ENCODE assay signal across 32 cellular contexts in genomic region chr11:109035261-109035660, GRCh38.
"Had no signal": no experiment of that assay in that cellular context is flagged by ENCODE, and none has a peak within 500 bp of the region (broad histone marks: within the 10 kb centered on the region; RNA-seq: fewer than 3 reads in every experiment).

No MANE protein-coding gene starts in this region.

- H3K9me3 Mint-ChIP-seq: activated B cell treated with CpG ODN at 0.5 μM for 24 hours; activated T-cell treated with anti-CD3 and anti-CD28 coated beads, Interleukin-2, amount 50 U/mL, for 4 hours; activated T-helper 17 cell treated with anti-CD3 and anti-CD28 coated beads, Interleukin-2, amount 50 U/mL, for 72 hours had no signal

- H3K27ac Mint-ChIP-seq: activated B cell treated with CpG ODN at 0.5 μM for 24 hours; activated CD8-positive, alpha-beta T cell treated with anti-CD3 and anti-CD28 coated beads for 36 hours; activated naive CD8-positive, alpha-beta T cell; activated T-helper 17 cell treated with anti-CD3 and anti-CD28 coated beads, Interleukin-2, amount 50 U/mL, for 72 hours had no signal

- H3K36me3 ChIP-seq: breast epithelium, cardiac muscle cell, colonic mucosa, gastrocnemius medialis, heart left ventricle, WERI-Rb-1 had no signal

- H3K27ac ChIP-seq: body of pancreas, breast epithelium, cardiac muscle cell, colonic mucosa, foreskin keratinocyte, gastrocnemius medialis, heart left ventricle, WERI-Rb-1 had no signal

- ATAC-seq: activated CD4-positive, CD25-positive, alpha-beta regulatory T cell treated with anti-CD3 and anti-CD28 coated beads, Interleukin-2, amount 50 U/mL, for 24 hours; activated CD8-positive, alpha-beta T cell treated with anti-CD3 and anti-CD28 coated beads for 36 hours; activated T-cell treated with anti-CD3 and anti-CD28 coated beads, Interleukin-2, amount 50 U/mL, for 4 hours; activated T-helper 17 cell treated with anti-CD3 and anti-CD28 coated beads, Interleukin-2, amount 50 U/mL, for 72 hours; body of pancreas; esophagus mucosa; foreskin keratinocyte; gastrocnemius medialis; heart left ventricle had no signal

- H3K36me3 Mint-ChIP-seq: activated naive CD8-positive, alpha-beta T cell had no signal

- FAIRE-seq: endometrium, TTC549 had no signal

- H3K4me1 Mint-ChIP-seq: activated B cell treated with CpG ODN at 0.5 μM for 24 hours; activated T-helper 17 cell treated with anti-CD3 and anti-CD28 coated beads, Interleukin-2, amount 50 U/mL, for 72 hours had no signal

- H3K4me3 Mint-ChIP-seq: activated B cell treated with CpG ODN at 0.5 μM for 24 hours; activated CD8-positive, alpha-beta T cell treated with anti-CD3 and anti-CD28 coated beads for 36 hours; activated naive CD8-positive, alpha-beta T cell; activated T-cell treated with anti-CD3 and anti-CD28 coated beads, Interleukin-2, amount 50 U/mL, for 4 hours; activated T-helper 17 cell treated with anti-CD3 and anti-CD28 coated beads, Interleukin-2, amount 50 U/mL, for 72 hours had no signal

- H3K9me3 ChIP-seq: body of pancreas, breast epithelium, colonic mucosa, gastrocnemius medialis, heart left ventricle had no signal

- H3K27me3 Mint-ChIP-seq: activated B cell treated with CpG ODN at 0.5 μM for 24 hours had no signal

- H3K4me1 ChIP-seq: body of pancreas, breast epithelium, colonic mucosa, gastrocnemius medialis, heart left ventricle had no signal

- H3K27me3 ChIP-seq: body of pancreas, breast epithelium, cardiac muscle cell, colonic mucosa, foreskin keratinocyte, gastrocnemius medialis, heart left ventricle had no signal

- H3K4me3 ChIP-seq: body of pancreas, breast epithelium, cardiac muscle cell, colonic mucosa, gastrocnemius medialis, heart left ventricle had no signal

- DNase-seq: activated B cell treated with CpG ODN at 0.5 μM for 24 hours; activated CD4-positive, alpha-beta T cell treated with anti-CD3 and anti-CD28 coated beads for 48 hours; activated CD4-positive, alpha-beta T cell treated with anti-CD3 and anti-CD28 coated beads, Interleukin-2, amount 50 U/mL, for 1 hour; activated CD4-positive, alpha-beta T cell treated with anti-CD3 and anti-CD28 coated beads, Interleukin-2, amount 50 U/mL, for 48 hours; activated CD8-positive, alpha-beta memory T cell treated with anti-CD3 and anti-CD28 coated beads for 24 hours; activated CD8-positive, alpha-beta T cell treated with anti-CD3 and anti-CD28 coated beads for 36 hours; activated effector memory CD4-positive, alpha-beta T cell treated with Interleukin-2 at 50 U/mL for 16 hours; activated gamma-delta T cell treated with Interleukin-2 at 50 U/mL for 16 hours; activated naive CD4-positive, alpha-beta T cell treated with anti-CD3 and anti-CD28 coated beads, Interleukin-2, amount 50 U/mL, for 16 hours; activated naive CD4-positive, alpha-beta T cell treated with Interleukin-2 at 50 U/mL for 16 hours; activated T-cell treated with anti-CD3 and anti-CD28 coated beads, Interleukin-2, amount 50 U/mL, for 4 hours; amniotic stem cell; anterior cingulate cortex; body of pancreas; central memory CD4-positive, alpha-beta T cell; cerebellar nuclear complex; colonic mucosa; effector CD8-positive, alpha-beta T cell; foreskin keratinocyte; gastrocnemius medialis; glutamatergic neuron; heart left ventricle; T-helper 2 cell; WERI-Rb-1 had no signal
